In genomic region chr12:104250366-104251125, GRCh38 we compare ENCODE assay signal across 22 cellular contexts. TPM values are rescaled to one million over a fixed set of nuclear protein-coding genes. Genes with fewer than 3 reads are reported as not detected.
A peak's percentile ranks its signal among the peaks of the same experiment; 100 is the strongest.
DNase-seq lines count a peak whose midpoint lies in the region; ATAC-seq, FAIRE-seq and TF ChIP-seq lines count a peak whose summit lies in the region.
"Had no signal": no experiment of that assay in that cellular context is flagged by ENCODE, and none has a peak within 500 bp of the region (broad histone marks: within the 10 kb centered on the region; RNA-seq: fewer than 3 reads in every experiment).

No MANE protein-coding gene starts in this region.

- no peaks in the 10 kb centered on the region for H3K9me1 ChIP-seq in keratinocyte (ENCODE audit: control insufficient read depth, extremely low read depth, insufficient read depth, low read length)

- peak; percentile 51 for DNase-seq in NCI-H82 (lab: John Stamatoyannopoulos, UW)
- no peak for DNase-seq in NCI-H82 treated with DMSO at 0.1 percent for 48 hours (lab: John Stamatoyannopoulos, UW; ENCODE audit: unreplicated experiment)
- DNase-seq in EH (ENCODE audit: low read depth) = peak; percentile 49
- DNase-seq in Panc1 (ENCODE audit: low read depth, low spot score) = no peak
- no peak for DNase-seq in keratinocyte (ENCODE audit: low read depth, low spot score)
- DNase-seq in ureter (ENCODE audit: low spot score) = no peak
- DNase-seq in foreskin melanocyte = no peak
- no peak for DNase-seq in HCEC 1CT
- DNase-seq: 8988T, BE2C, DND-41, H7, KG1, NCI-H1092 treated with DMSO at 0.1 percent for 48 hours, NCI-H1436 treated with DMSO at 0.1 percent for 48 hours, NCI-H1930, NCI-H510A, NCI-H748 treated with DMSO at 0.1 percent for 48 hours, SJCRH30 had no signal

- no TSS peak for BruUV-seq in Panc1 (replicated peaks; lab: Mats Ljungman, UMichigan)

- H3K9me3 ChIP-seq in Panc1 (ENCODE audit: control insufficient read depth, insufficient read depth, low read depth, low read length) (no peaks in the 10 kb centered on the region), keratinocyte (ENCODE audit: control insufficient read depth, low read depth, low read length) (no peaks in the 10 kb centered on the region)
- H3K9me3 ChIP-seq: BE2C, SJCRH30 had no signal

- in situ Hi-C loops in Panc1 (cut with HindIII; ENCODE audit: low pct_unique_long_range_greater_than_20kb, low sequenced_read_pairs) = no loop called here

- dilution Hi-C loops in keratinocyte (cut with MboI; ENCODE audit: extremely low pct_ligation_motif_present, low sequenced_read_pairs) = no loop called here

- no peak overlapping the region for H2AFZ ChIP-seq in keratinocyte (ENCODE audit: control insufficient read depth, low read length)

- TF ChIP-seq CTCF in Panc1 (IDR thresholded peaks at IDR 0.05) = no peak
- no peak for TF ChIP-seq CTCF in keratinocyte (optimal IDR thresholded peaks at IDR 0.05 in 1 of 3, IDR thresholded peaks at IDR 0.05 in 1 of 3, conservative IDR thresholded peaks at IDR 0.05 in 1 of 3; ENCODE audit: extremely low read depth in 1 of 3, insufficient read depth in 2 of 3, low read length in 3 of 3)

- no peaks in the 10 kb centered on the region for H3K79me2 ChIP-seq in keratinocyte (ENCODE audit: control insufficient read depth, insufficient read depth, low read length)

- ATAC-seq in Panc1 = no peak

- H3K27ac ChIP-seq in Panc1 (ENCODE audit: low read length) (peak overlapping the region; percentile 81), keratinocyte (ENCODE audit: control insufficient read depth, insufficient read depth, low read length) (no peak overlapping the region)
- H3K27ac ChIP-seq: SJCRH30 had no signal

- H3K27me3 ChIP-seq in Panc1 (ENCODE audit: control insufficient read depth, insufficient read depth, low read length) = no peaks in the 10 kb centered on the region
- no peaks in the 10 kb centered on the region for H3K27me3 ChIP-seq in keratinocyte (ENCODE audit: control insufficient read depth, extremely low read depth, insufficient read depth, low read length)
- H3K27me3 ChIP-seq: BE2C, SJCRH30 had no signal

- H3K9ac ChIP-seq in keratinocyte (ENCODE audit: control insufficient read depth, extremely low read depth, insufficient read depth, low read length) = no peak overlapping the region

- CTCF ChIA-PET in Panc1 (lab: Charles Lee) = interaction anchor here (0.9 kb wide), 1 partner anchor 44 kb away, joined by 3 read pairs; no protein-coding TSS in a partner anchor

- POLR2A ChIA-PET in Panc1 (lab: Charles Lee) = interaction anchor here (0.6 to 1.2 kb wide), 7 partner anchors 26 to 805 kb away, joined by 3 to 10 read pairs (median 6); no protein-coding TSS in a partner anchor

- peaks cover 57% of the 10 kb centered on the region for H3K4me1 ChIP-seq in Panc1 (ENCODE audit: control insufficient read depth, insufficient read depth, low read length)
- no peaks in the 10 kb centered on the region for H3K4me1 ChIP-seq in keratinocyte (ENCODE audit: control insufficient read depth, extremely low read depth, insufficient read depth, low read length)
- H3K4me1 ChIP-seq: SJCRH30 had no signal

- H3K36me3 ChIP-seq in Panc1 (ENCODE audit: control insufficient read depth, insufficient read depth, low read length) (no peaks in the 10 kb centered on the region), keratinocyte (ENCODE audit: control insufficient read depth in 2 of 2, extremely low read depth in 1 of 2, insufficient read depth in 2 of 2, low read length in 2 of 2) (no peaks in the 10 kb centered on the region)
- H3K36me3 ChIP-seq: BE2C, SJCRH30 had no signal

- no peaks in the 10 kb centered on the region for H4K20me1 ChIP-seq in keratinocyte (ENCODE audit: control insufficient read depth, extremely low read depth, insufficient read depth, low read length)

- FAIRE-seq in keratinocyte (lab: Jason Lieb, UNC) = peak; percentile 57
- FAIRE-seq: GM12892, GM19239, RCC 7860 had no signal

- H3K4me3 ChIP-seq in Panc1 (ENCODE audit: low read depth in 2 of 2, low read length in 2 of 2) = no peak overlapping the region
- H3K4me3 ChIP-seq in keratinocyte (ENCODE audit: control insufficient read depth in 2 of 3, extremely low read depth in 1 of 3, insufficient read depth in 2 of 3, low read depth in 1 of 3, low read length in 3 of 3) = no peak overlapping the region
- H3K4me3 ChIP-seq: SJCRH30 had no signal

- H3K4me2 ChIP-seq in keratinocyte (ENCODE audit: control insufficient read depth, extremely low read depth, insufficient read depth, low read depth, low read length) = no peak overlapping the region

- intact Hi-C loops in Panc1 (cut with micrococcal nuclease; ENCODE audit: unreplicated experiment) = no loop called here

RNA-seq across cellular contexts. Expression of gene TXNRD1, which starts 35.0 kb away (rescaled TPM):
- total RNA-seq in Panc1 (2021; ENCODE audit: unreplicated experiment) (348 TPM), ureter (45.5 TPM)
- polyA plus RNA-seq in Panc1 (2012; ENCODE audit: insufficient read length) = 205 TPM
- 41.5 to 88.9 TPM (median 65.6 TPM) in 3 replicates for polyA plus RNA-seq in keratinocyte
- 51.8 TPM for polyA plus RNA-seq in keratinocyte (2011; ENCODE audit: low read depth)
- polyA plus RNA-seq in keratinocyte (2011; cell fraction: cytosol; rRNA removed) = 43.8 and 91.4 TPM in 2 replicates
- 89.8 and 94.0 TPM in 2 replicates for polyA plus RNA-seq in keratinocyte (2011; cell fraction: nucleus; rRNA removed)
- polyA plus RNA-seq in keratinocyte (2012; ENCODE audit: low replicate concordance) = 45.9 and 67.9 TPM in 2 replicates
- polyA minus RNA-seq in keratinocyte = 93.1 to 182 TPM (median 118 TPM) in 3 replicates
- 34.3 TPM for polyA minus RNA-seq in keratinocyte (2011; cell fraction: cytosol; rRNA and poly(A)+ RNA removed)
- polyA minus RNA-seq in keratinocyte (2011; cell fraction: nucleus; rRNA and poly(A)+ RNA removed) = 83.6 and 130 TPM in 2 replicates

RNA-seq across cellular contexts. Expression of gene EID3, which starts 53.0 kb away (rescaled TPM):
- 18.5 TPM for total RNA-seq in Panc1 (2021; ENCODE audit: unreplicated experiment)
- 12.6 TPM for polyA plus RNA-seq in Panc1 (2012; ENCODE audit: insufficient read length)
- polyA plus RNA-seq in keratinocyte = 0.75 to 1.8 TPM (median 1.2 TPM) in 3 replicates
- 2.0 TPM for polyA plus RNA-seq in keratinocyte (2011; ENCODE audit: low read depth)
- polyA plus RNA-seq in keratinocyte (2011; cell fraction: cytosol; rRNA removed) = 0.53 and 0.94 TPM in 2 replicates
- 1.8 and 3.5 TPM in 2 replicates for polyA plus RNA-seq in keratinocyte (2011; cell fraction: nucleus; rRNA removed)
- 0.63 and 1.3 TPM in 2 replicates for polyA plus RNA-seq in keratinocyte (2012; ENCODE audit: low replicate concordance)
- polyA minus RNA-seq in keratinocyte = 0.96 to 8.4 TPM (median 1.5 TPM) in 3 replicates
- not detected for polyA minus RNA-seq in keratinocyte (2011; cell fraction: cytosol; rRNA and poly(A)+ RNA removed)
- polyA minus RNA-seq in keratinocyte (2011; cell fraction: nucleus; rRNA and poly(A)+ RNA removed) = 5.7 and 11.3 TPM in 2 replicates
- 4.7 TPM for total RNA-seq in ureter

Comparison
In these comparisons a context has a peak if more than half of its experiments do, and no peak if none do; other contexts are left out.
1. DNase-seq: peak in NCI-H82 (single experiment) and EH (single experiment); none in NCI-H82 treated with DMSO at 0.1 percent for 48 hours (single experiment), Panc1 (single experiment), keratinocyte (single experiment), ureter (single experiment), foreskin melanocyte (single experiment) and HCEC 1CT (single experiment).